Comparison of ENCODE assay signal across 31 cellular contexts in genomic region chr4:25896782-25897539, GRCh38. TPM values are rescaled to one million over a fixed set of nuclear protein-coding genes. Genes with fewer than 3 reads are reported as not detected.
DNase-seq lines count a peak whose midpoint lies in the region; ATAC-seq and TF ChIP-seq lines count a peak whose summit lies in the region.
"Had no signal": no experiment of that assay in that cellular context is flagged by ENCODE, and none has a peak within 500 bp of the region (broad histone marks: within the 10 kb centered on the region; RNA-seq: fewer than 3 reads in every experiment).

No MANE protein-coding gene starts in this region.

- H3K36me3 ChIP-seq in lower lobe of right lung, result no peaks in the 10 kb centered on the region
- H3K36me3 ChIP-seq: ascending aorta, colonic mucosa, right atrium auricular region, vagina had no signal

- H3K4me3 ChIP-seq in epithelial cell of esophagus (ENCODE audit: low read length) (no peak overlapping the region), lower lobe of right lung (no peak overlapping the region)
- H3K4me3 ChIP-seq: ascending aorta, colonic mucosa, GM23248, right atrium auricular region, vagina had no signal

- H3K27ac Mint-ChIP-seq in stimulated activated naive B cell treated with anti-CD40 and anti-IgM and Interleukin-4, amounts not matched to agents 10 μg/mL and 1 μg/mL and 100 μg/mL, for 72 hours, result peak overlapping the region; percentile 9
- H3K27ac Mint-ChIP-seq: CD4-positive, alpha-beta T cell; IgD-negative memory B cell; stimulated activated naive CD8-positive, alpha-beta T cell treated with anti-CD3 and anti-CD28 coated beads, Interleukin-15, Interleukin-2, amounts not matched to agents 100 ng/mL and 50 ng/mL, for 24 hours had no signal

- DNase-seq in NCI-H146 treated with DMSO at 0.1 percent for 48 hours (lab: John Stamatoyannopoulos, UW; ENCODE audit: unreplicated experiment) (peak; percentile 9), epithelial cell of esophagus (ENCODE audit: low read depth) (peak; percentile 18), lower lobe of right lung (no peak), NCI-H2196 treated with DMSO at 0.1 percent for 48 hours (lab: John Stamatoyannopoulos, UW; ENCODE audit: unreplicated experiment) (no peak), SW480 (ENCODE audit: low spot score) (no peak)
- DNase-seq in stimulated activated naive B cell treated with anti-CD40 and anti-IgM and Interleukin-4, amounts not matched to agents 10 μg/mL and 1 μg/mL and 100 μg/mL, for 72 hours, result no peak
- DNase-seq in effector CD8-positive, alpha-beta T cell (lab: John Stamatoyannopoulos, UW), result no peak
- DNase-seq: activated CD4-positive, alpha-beta T cell treated with anti-CD3 and anti-CD28 coated beads, Interleukin-2, amount 50 U/mL, for 4 hours; activated CD4-positive, CD25-positive, alpha-beta regulatory T cell; activated gamma-delta T cell treated with Interleukin-2 at 50 U/mL for 16 hours; activated T-cell treated with anti-CD3 and anti-CD28 coated beads, Interleukin-2, amount 50 U/mL, for 48 hours; CD4-positive, alpha-beta T cell; colonic mucosa; effector CD4-positive, alpha-beta T cell; erythroblast; GM23248; head of caudate nucleus; kidney; NCI-H1048; NCI-H2081; NCI-H446; NCI-H774; RPMI8226; stimulated activated CD4-positive, alpha-beta T cell treated with anti-CD3 and anti-CD28 coated beads, Interleukin-1b, Interleukin-23, amount 100 ng/mL, for 48 hours had no signal

- H3K27me3 ChIP-seq in lower lobe of right lung (ENCODE audit: low read depth), result no peaks in the 10 kb centered on the region
- H3K27me3 ChIP-seq: ascending aorta, colonic mucosa, right atrium auricular region, vagina had no signal

- intact Hi-C loops in lower lobe of right lung (cut with DNase I), result no loop called here

- H3K4me3 Mint-ChIP-seq in stimulated activated naive B cell treated with anti-CD40 and anti-IgM and Interleukin-4, amounts not matched to agents 10 μg/mL and 1 μg/mL and 100 μg/mL, for 72 hours, result no peak overlapping the region
- H3K4me3 Mint-ChIP-seq: CD4-positive, alpha-beta T cell; IgD-negative memory B cell; stimulated activated naive CD8-positive, alpha-beta T cell treated with anti-CD3 and anti-CD28 coated beads, Interleukin-15, Interleukin-2, amounts not matched to agents 100 ng/mL and 50 ng/mL, for 24 hours had no signal

- H3K9me3 ChIP-seq in lower lobe of right lung, result no peaks in the 10 kb centered on the region
- H3K9me3 ChIP-seq: ascending aorta, colonic mucosa, right atrium auricular region, vagina had no signal

- TF ChIP-seq CTCF in epithelial cell of esophagus (IDR thresholded peaks at IDR 0.05; ENCODE audit: insufficient read depth, low read depth, low read length, missing control alignments) (no peak), lower lobe of right lung (IDR thresholded peaks at IDR 0.05) (no peak)

- no peaks in the 10 kb centered on the region for H3K27me3 Mint-ChIP-seq in stimulated activated naive B cell treated with anti-CD40 and anti-IgM and Interleukin-4, amounts not matched to agents 10 μg/mL and 1 μg/mL and 100 μg/mL, for 72 hours
- H3K27me3 Mint-ChIP-seq: CD4-positive, alpha-beta T cell; IgD-negative memory B cell; stimulated activated naive CD8-positive, alpha-beta T cell treated with anti-CD3 and anti-CD28 coated beads, Interleukin-15, Interleukin-2, amounts not matched to agents 100 ng/mL and 50 ng/mL, for 24 hours had no signal

- H3K4me1 Mint-ChIP-seq in stimulated activated naive B cell treated with anti-CD40 and anti-IgM and Interleukin-4, amounts not matched to agents 10 μg/mL and 1 μg/mL and 100 μg/mL, for 72 hours, result peaks cover 5 to 13% of the 10 kb centered on the region in 2 donors

- no peak overlapping the region for H3K27ac ChIP-seq in lower lobe of right lung
- H3K27ac ChIP-seq: ascending aorta, colonic mucosa, GM23248, parathyroid adenoma, right atrium auricular region, vagina had no signal

- H3K36me3 Mint-ChIP-seq in stimulated activated naive B cell treated with anti-CD40 and anti-IgM and Interleukin-4, amounts not matched to agents 10 μg/mL and 1 μg/mL and 100 μg/mL, for 72 hours, result peaks cover 14 to 21% of the 10 kb centered on the region in 2 donors

- H3K4me1 ChIP-seq in lower lobe of right lung, result no peaks in the 10 kb centered on the region
- H3K4me1 ChIP-seq: ascending aorta, colonic mucosa, parathyroid adenoma, vagina had no signal

- ATAC-seq in lower lobe of right lung (peak; percentile 89), HG02610 (IDR thresholded peaks at IDR 0.05; ENCODE audit: unreplicated experiment) (no peak)
- no peak for ATAC-seq in stimulated activated naive B cell treated with anti-CD40 and anti-IgM and Interleukin-4, amounts not matched to agents 10 μg/mL and 1 μg/mL and 100 μg/mL, for 72 hours (replicated peaks)

- no peaks in the 10 kb centered on the region for H3K9me3 Mint-ChIP-seq in stimulated activated naive B cell treated with anti-CD40 and anti-IgM and Interleukin-4, amounts not matched to agents 10 μg/mL and 1 μg/mL and 100 μg/mL, for 72 hours
- H3K9me3 Mint-ChIP-seq: CD4-positive, alpha-beta T cell; IgD-negative memory B cell; stimulated activated naive CD8-positive, alpha-beta T cell treated with anti-CD3 and anti-CD28 coated beads, Interleukin-15, Interleukin-2, amounts not matched to agents 100 ng/mL and 50 ng/mL, for 24 hours had no signal

RNA-seq across cellular contexts. Expression of gene SMIM20, which starts 17.1 kb away (rescaled TPM):
- 25.7 TPM for total RNA-seq in lower lobe of right lung

RNA-seq across cellular contexts. Expression of gene SEL1L3, which starts 34.2 kb away (rescaled TPM):
- total RNA-seq in lower lobe of right lung, result 70.5 TPM

Comparison
In these comparisons a context has a peak if more than half of its experiments do, and no peak if none do; other contexts are left out.
1. DNase-seq: peak in NCI-H146 treated with DMSO at 0.1 percent for 48 hours (single experiment) and epithelial cell of esophagus (single experiment); none in lower lobe of right lung (single experiment), stimulated activated naive B cell treated with anti-CD40 and anti-IgM and Interleukin-4, amounts not matched to agents 10 μg/mL and 1 μg/mL and 100 μg/mL, for 72 hours (single experiment), effector CD8-positive, alpha-beta T cell (single experiment), NCI-H2196 treated with DMSO at 0.1 percent for 48 hours (single experiment) and SW480 (single experiment).
2. ATAC-seq: peak in lower lobe of right lung (2 of 2); none in stimulated activated naive B cell treated with anti-CD40 and anti-IgM and Interleukin-4, amounts not matched to agents 10 μg/mL and 1 μg/mL and 100 μg/mL, for 72 hours (0 of 2) and HG02610 (single experiment).